8 cellular contexts compared by ENCODE assay signal in the genomic region with DNA sequence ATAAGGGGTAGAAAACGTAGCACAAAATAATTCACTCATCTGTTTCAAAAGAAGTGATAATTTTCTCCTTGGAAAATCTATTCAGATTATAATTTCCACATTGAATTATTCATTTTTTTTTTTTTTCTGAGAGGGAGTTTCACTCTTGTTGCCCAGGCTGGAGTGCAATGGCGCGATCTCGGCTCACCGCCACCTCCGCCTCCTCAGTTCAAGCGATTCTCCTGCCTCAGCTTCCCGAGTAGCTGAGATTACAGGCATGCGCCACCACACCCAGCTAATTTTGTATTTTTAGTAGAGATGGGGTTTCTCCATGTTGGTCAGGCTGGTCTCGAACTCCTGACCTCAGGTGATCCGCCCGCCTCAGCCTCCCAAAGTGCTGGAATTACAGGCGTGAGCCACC. TPM values are rescaled to one million over a fixed set of nuclear protein-coding genes. Genes with fewer than 3 reads are reported as not detected.
A peak's percentile ranks its signal among the peaks of the same experiment; 100 is the strongest.
DNase-seq lines count a peak whose midpoint lies in the region; ATAC-seq, FAIRE-seq and TF ChIP-seq lines count a peak whose summit lies in the region.
"Not testable (repeated sequence)": the region's sequence is repeated elsewhere in the genome, so short reads cannot be mapped to it uniquely, and the experiment has no call there.

No MANE protein-coding gene starts in this region.

- ATAC-seq in A549; activated T-helper 17 cell treated with anti-CD3 and anti-CD28 coated beads, Interleukin-2, amount 50 U/mL, for 72 hours (replicated peaks); naive thymus-derived CD8-positive, alpha-beta T cell: not testable (repeated sequence)

- H3K4me2 ChIP-seq in A549: peak overlapping the region; percentile 89
- peak overlapping the region; percentile 68 for H3K4me2 ChIP-seq in hepatocyte
- peak overlapping the region; percentile 84 for H3K4me2 ChIP-seq in skeletal muscle satellite cell (ENCODE audit: low read length)

- H4K20me1 ChIP-seq in hepatocyte (ENCODE audit: insufficient read depth, poor library complexity, severe bottlenecking): not testable (repeated sequence)

- not testable (repeated sequence) for TF ChIP-seq POLR2A in A549 (IDR thresholded peaks at IDR 0.05; ENCODE audit: low read length)

- CTCF ChIA-PET in A549 (lab: Yijun Ruan, JAX): not testable (repeated sequence)

- 82% methylated on average over 13 of the region's 13 CpGs for WGBS in A549 (ENCODE audit: missing lambda C conversion rate)
- WGBS in hepatocyte (ENCODE audit: low lambda C conversion rate, missing lambda C conversion rate): 90% methylated on average over 13 of the region's 13 CpGs

- not testable (repeated sequence) for H3K9ac ChIP-seq in HUES48 (ENCODE audit: low read depth, low read length); SK-N-MC (ENCODE audit: insufficient read length); colonic mucosa (ENCODE audit: low read depth in 2 of 2, low read length in 2 of 2); skeletal muscle satellite cell (ENCODE audit: low read depth, low read length)

- not testable (repeated sequence) for H3K9me2 ChIP-seq in hepatocyte (replicated peaks; ENCODE audit: insufficient read depth)

- peaks cover 30% of the 10 kb centered on the region for H3K4me1 Mint-ChIP-seq in activated T-helper 17 cell treated with anti-CD3 and anti-CD28 coated beads, Interleukin-2, amount 50 U/mL, for 72 hours
- H3K4me1 Mint-ChIP-seq in naive thymus-derived CD8-positive, alpha-beta T cell: peaks cover 26 to 38% (median 35%) of the 10 kb centered on the region in 4 donors

- not testable (repeated sequence) for FAIRE-seq in A549 (lab: Jason Lieb, UNC)

- POLR2A ChIA-PET in A549 (lab: Yijun Ruan, JAX); naive thymus-derived CD8-positive, alpha-beta T cell (lab: Charles Lee): not testable (repeated sequence)

- TF ChIP-seq RAD21 in A549 (conservative IDR thresholded peaks at IDR 0.05 in 1 of 2, IDR thresholded peaks at IDR 0.05 in 1 of 2): not testable (repeated sequence)

- peaks cover 36% of the 10 kb centered on the region for H3K4me1 ChIP-seq in A549
- peaks cover 48% of the 10 kb centered on the region for H3K4me1 ChIP-seq in HUES48 (ENCODE audit: control insufficient read depth, insufficient read depth, low read length)
- not testable (repeated sequence) for H3K4me1 ChIP-seq in colonic mucosa
- peaks cover 27% of the 10 kb centered on the region for H3K4me1 ChIP-seq in hepatocyte (ENCODE audit: insufficient read depth)
- H3K4me1 ChIP-seq in skeletal muscle satellite cell (ENCODE audit: control insufficient read depth, insufficient read depth, low read length): peaks cover 46% of the 10 kb centered on the region

- H3K9me3 ChIP-seq in A549; HUES48 (ENCODE audit: control insufficient read depth, insufficient read depth, low read length); SK-N-MC (ENCODE audit: low read depth, low read length); colonic mucosa; hepatocyte (ENCODE audit: low read depth); skeletal muscle satellite cell (replicated peaks; ENCODE audit: low read length): not testable (repeated sequence)

- TF ChIP-seq CTCF in A549 (IDR thresholded peaks at IDR 0.05); colonic mucosa (IDR thresholded peaks at IDR 0.05); hepatocyte (IDR thresholded peaks at IDR 0.05; ENCODE audit: poor library complexity): not testable (repeated sequence)

- not testable (repeated sequence) for H2AFZ ChIP-seq in hepatocyte

- H3K27ac Mint-ChIP-seq in activated T-helper 17 cell treated with anti-CD3 and anti-CD28 coated beads, Interleukin-2, amount 50 U/mL, for 72 hours: not testable (repeated sequence)
- peak overlapping the region in 7 of 10 donors; percentile 47 to 94 (median 70) for H3K27ac Mint-ChIP-seq in naive thymus-derived CD8-positive, alpha-beta T cell

- H3K27me3 ChIP-seq in HUES48 (ENCODE audit: control insufficient read depth, insufficient read depth, low read length); colonic mucosa; hepatocyte; skeletal muscle satellite cell (ENCODE audit: control insufficient read depth, insufficient read depth, low read length): not testable (repeated sequence)

- peak overlapping the region; percentile 100 for H3K4me3 ChIP-seq in A549
- H3K4me3 ChIP-seq in HUES48 (ENCODE audit: low read depth, low read length): peak overlapping the region; percentile 94; the same call in 1 of the 2 replicates
- peak overlapping the region; percentile 92; the same call in 1 of the 2 replicates for H3K4me3 ChIP-seq in SK-N-MC
- not testable (repeated sequence) for H3K4me3 ChIP-seq in colonic mucosa; hepatocyte; skeletal muscle satellite cell (ENCODE audit: low read length)

- H3K36me3 ChIP-seq in HUES48 (ENCODE audit: control insufficient read depth, insufficient read depth, low read length); SK-N-MC (ENCODE audit: insufficient read depth, low read length); colonic mucosa; hepatocyte (replicated peaks; ENCODE audit: insufficient read depth, low read depth); skeletal muscle satellite cell (ENCODE audit: insufficient read depth, low read length): not testable (repeated sequence)

- H3K4me3 Mint-ChIP-seq in activated T-helper 17 cell treated with anti-CD3 and anti-CD28 coated beads, Interleukin-2, amount 50 U/mL, for 72 hours: peak overlapping the region; percentile 86
- H3K4me3 Mint-ChIP-seq in naive thymus-derived CD8-positive, alpha-beta T cell: peak overlapping the region in 7 of 10 donors; percentile 8 to 93 (median 29)

- H3K27ac ChIP-seq in A549: not testable (repeated sequence)
- H3K27ac ChIP-seq in HUES48 (ENCODE audit: low read depth, low read length): peak overlapping the region; percentile 97
- H3K27ac ChIP-seq in SK-N-MC: peak overlapping the region; percentile 91
- H3K27ac ChIP-seq in colonic mucosa: peak overlapping the region; percentile 83
- peak overlapping the region; percentile 92 for H3K27ac ChIP-seq in hepatocyte

- not testable (repeated sequence) for DNase-seq in A549 (ENCODE audit: low read depth in 1 of 2, low spot score in 1 of 2); SK-N-MC (ENCODE audit: low read depth, low spot score); colonic mucosa; hepatocyte (ENCODE audit: low spot score); naive thymus-derived CD8-positive, alpha-beta T cell

- TF ChIP-seq EP300 in A549 (IDR thresholded peaks at IDR 0.05): not testable (repeated sequence)

- H3K27me3 Mint-ChIP-seq in activated T-helper 17 cell treated with anti-CD3 and anti-CD28 coated beads, Interleukin-2, amount 50 U/mL, for 72 hours; naive thymus-derived CD8-positive, alpha-beta T cell: not testable (repeated sequence)

- not testable (repeated sequence) for H3K36me3 Mint-ChIP-seq in activated T-helper 17 cell treated with anti-CD3 and anti-CD28 coated beads, Interleukin-2, amount 50 U/mL, for 72 hours (ENCODE audit: low read depth); naive thymus-derived CD8-positive, alpha-beta T cell

- peaks cover 35% of the 10 kb centered on the region for H3K79me2 ChIP-seq in hepatocyte

- intact Hi-C loops in colonic mucosa (cut with DNase I): not testable (repeated sequence)

- H3K9me3 Mint-ChIP-seq in activated T-helper 17 cell treated with anti-CD3 and anti-CD28 coated beads, Interleukin-2, amount 50 U/mL, for 72 hours; naive thymus-derived CD8-positive, alpha-beta T cell: not testable (repeated sequence)

RNA-seq across cellular contexts. Expression of a gene that starts 1.3 kb away (rescaled TPM):
- polyA plus RNA-seq in A549 (2011; rRNA removed): 12.6 and 36.8 TPM in 2 replicates
- 8.3 and 8.5 TPM in 2 replicates for polyA plus RNA-seq in A549 (2012; cell fraction: cytosol; rRNA removed)
- polyA plus RNA-seq in A549 (2012; cell fraction: nucleus; rRNA removed): 10.2 and 20.1 TPM in 2 replicates
- 22.0 to 28.6 TPM (median 27.9 TPM) in 3 replicates for polyA plus RNA-seq in A549 (2017; fragmentation: RNase III; extraction: RNeasy Plus Mini Kit Qiagen cat#74134 plus additional on column Dnase treatment)
- polyA minus RNA-seq in A549 (2011; rRNA and poly(A)+ RNA removed): 74.2 and 81.5 TPM in 2 replicates
- total RNA-seq in activated T-helper 17 cell treated with anti-CD3 and anti-CD28 coated beads, Interleukin-2, amount 50 U/mL, for 72 hours: 10 to 100 TPM; 48.0 to 50.5 TPM
- total RNA-seq in colonic mucosa: 100 to 1,000 TPM in 1 of 2 donors, 10 to 100 TPM in 1; 96.0 to 105 TPM
- 39.8 and 46.0 TPM in 2 replicates for total RNA-seq in hepatocyte
- polyA plus RNA-seq in hepatocyte: 62.8 and 74.3 TPM in 2 replicates
- total RNA-seq in naive thymus-derived CD8-positive, alpha-beta T cell: 10 to 100 TPM; 79.6 to 84.2 TPM
- polyA plus RNA-seq in naive thymus-derived CD8-positive, alpha-beta T cell: 1 to 10 TPM; 4.1 to 8.8 (median 4.9) TPM
- 14.9 and 24.1 TPM in 2 replicates for total RNA-seq in skeletal muscle satellite cell (2012; rRNA removed)

RNA-seq across cellular contexts. Expression of a gene that starts 59.7 kb away (rescaled TPM):
- polyA plus RNA-seq in A549 (2011; rRNA removed): 1,899 and 1,948 TPM in 2 replicates
- polyA plus RNA-seq in A549 (2012; cell fraction: cytosol; rRNA removed): 2,304 and 2,482 TPM in 2 replicates
- 3,157 and 3,429 TPM in 2 replicates for polyA plus RNA-seq in A549 (2012; cell fraction: nucleus; rRNA removed)
- polyA plus RNA-seq in A549 (2017; fragmentation: RNase III; extraction: RNeasy Plus Mini Kit Qiagen cat#74134 plus additional on column Dnase treatment): 2,937 to 2,981 TPM (median 2,952 TPM) in 3 replicates
- polyA minus RNA-seq in A549 (2011; rRNA and poly(A)+ RNA removed): 2,309 and 2,515 TPM in 2 replicates
- 1,000 to 10,000 TPM; 3,460 to 3,623 TPM for total RNA-seq in activated T-helper 17 cell treated with anti-CD3 and anti-CD28 coated beads, Interleukin-2, amount 50 U/mL, for 72 hours
- total RNA-seq in colonic mucosa: 1,000 to 10,000 TPM in 1 of 2 donors, 100 to 1,000 TPM in 1; 982 to 1,067 TPM
- 580 and 659 TPM in 2 replicates for total RNA-seq in hepatocyte
- 868 and 876 TPM in 2 replicates for polyA plus RNA-seq in hepatocyte
- 100 to 1,000 TPM; 225 to 228 TPM for total RNA-seq in naive thymus-derived CD8-positive, alpha-beta T cell
- 1,000 to 10,000 TPM in 2 of 3 donors, 100 to 1,000 TPM in 1; 873 to 1,190 (median 1,047) TPM for polyA plus RNA-seq in naive thymus-derived CD8-positive, alpha-beta T cell
- 2,772 and 3,140 TPM in 2 replicates for total RNA-seq in skeletal muscle satellite cell (2012; rRNA removed)
